1 cellular context compared by ENCODE assay signal in genomic region chr17:80761421-80761871, GRCh38.
A peak's percentile ranks its signal among the peaks of the same experiment; 100 is the strongest.
TF ChIP-seq lines count a peak whose summit lies in the region.

No MANE protein-coding gene starts in this region.

TF ChIP-seq in SK-N-SH, 30 proteins besides CTCF, POLR2A, EP300 and RAD21 (continued from another document):
- TF ChIP-seq PBX3 (IDR thresholded peaks at IDR 0.05) (peak; percentile 96), GATA2 (CRISPR knock-in tag; IDR thresholded peaks at IDR 0.05) (no peak), NFIC (IDR thresholded peaks at IDR 0.05; ENCODE audit: borderline replicate concordance) (peak; percentile 71; the same call in 1 of the 2 replicates), FOXM1 (IDR thresholded peaks at IDR 0.05; ENCODE audit: low read depth) (peak; percentile 44; the same call in 1 of the 2 replicates), RXRA (IDR thresholded peaks at IDR 0.05; ENCODE audit: borderline replicate concordance, low read depth) (peak; percentile 85; the same call in 1 of the 2 replicates), TAF1 (IDR thresholded peaks at IDR 0.05; ENCODE audit: borderline replicate concordance, low read depth, low read length) (peak; percentile 5; the same call in 1 of the 2 replicates), EZH2phosphoT487 (IDR thresholded peaks at IDR 0.05; ENCODE audit: borderline replicate concordance, low read depth) (no peak), USF1 (IDR thresholded peaks at IDR 0.05; ENCODE audit: borderline replicate concordance, low read depth) (no peak), CHD2 (IDR thresholded peaks at IDR 0.05; ENCODE audit: low read length, partially characterized antibody) (no peak), FOXJ3 (CRISPR knock-in tag; IDR thresholded peaks at IDR 0.05) (no peak)
TF ChIP-seq in SK-N-SH: peak in this region for 15.
